Comparison of ENCODE assay signal across 1 cellular context in genomic region chr11:130519128-130519932, GRCh38.
TF ChIP-seq lines count a peak whose summit lies in the region.

No MANE protein-coding gene starts in this region.

TF ChIP-seq in H1, 55 proteins besides CTCF, POLR2A, EP300 and RAD21:
- TF ChIP-seq CHD7 (IDR thresholded peaks at IDR 0.05; ENCODE audit: insufficient replicate concordance, low read length) (no peak), SP1 (IDR thresholded peaks at IDR 0.05; ENCODE audit: low read depth, low read length) (no peak), NRF1 (IDR thresholded peaks at IDR 0.05; ENCODE audit: low read depth, low read length) (no peak), JUND (IDR thresholded peaks at IDR 0.05; ENCODE audit: low read length) (no peak), TAF7 (optimal IDR thresholded peaks at IDR 0.05; ENCODE audit: borderline replicate concordance, low read depth, low read length) (no peak), RXRA (IDR thresholded peaks at IDR 0.05; ENCODE audit: insufficient read depth, low read depth, low read length) (no peak), USF2 (IDR thresholded peaks at IDR 0.05; ENCODE audit: low read length) (no peak), ASH2L (IDR thresholded peaks at IDR 0.05; ENCODE audit: low read length) (no peak), EZH2 (IDR thresholded peaks at IDR 0.05; ENCODE audit: low read depth, low read length, severe bottlenecking) (no peak), E2F6 (IDR thresholded peaks at IDR 0.05) (no peak), KDM4A (IDR thresholded peaks at IDR 0.05; ENCODE audit: low read depth, low read length, severe bottlenecking) (no peak), FOSL1 (IDR thresholded peaks at IDR 0.05; ENCODE audit: insufficient read depth, low read depth, low read length) (no peak), SP4 (IDR thresholded peaks at IDR 0.05; ENCODE audit: low read length) (no peak), NANOG (IDR thresholded peaks at IDR 0.05; ENCODE audit: insufficient read depth, low read depth, low read length, poor library complexity, severe bottlenecking) (no peak), HDAC6 (IDR thresholded peaks at IDR 0.05; ENCODE audit: low read depth, low read length) (no peak), TEAD4 (IDR thresholded peaks at IDR 0.05; ENCODE audit: low read depth, low read length) (no peak), ATF2 (IDR thresholded peaks at IDR 0.05; ENCODE audit: low read length) (no peak), KDM1A (IDR thresholded peaks at IDR 0.05; ENCODE audit: borderline replicate concordance, low read length) (no peak)
